ENCODE assay signal across 10 cellular contexts in genomic region chr22:24466831-24467249, GRCh38. TPM values are rescaled to one million over a fixed set of nuclear protein-coding genes. Genes with fewer than 3 reads are reported as not detected.
DNase-seq lines count a peak whose midpoint lies in the region; ATAC-seq, FAIRE-seq and TF ChIP-seq lines count a peak whose summit lies in the region.
"Had no signal": no experiment of that assay in that cellular context is flagged by ENCODE, and none has a peak within 500 bp of the region (broad histone marks: within the 10 kb centered on the region; RNA-seq: fewer than 3 reads in every experiment).

No MANE protein-coding gene starts in this region.

- H3K4me2 ChIP-seq in mesenchymal stem cell (ENCODE audit: low read length, poor library complexity, severe bottlenecking), result peak overlapping the region; percentile 51

- no peak overlapping the region for H3K9ac ChIP-seq in mesenchymal stem cell (ENCODE audit: low read length)

- H2AFZ ChIP-seq in mesenchymal stem cell (ENCODE audit: low read depth, low read length), result no peak overlapping the region

- H3K4me3 ChIP-seq in mesenchymal stem cell (ENCODE audit: insufficient read depth in 1 of 2, low read depth in 1 of 2, low read length in 2 of 2), result peak overlapping the region in 1 of 2 experiments; percentile 1

- no peaks in the 10 kb centered on the region for H3K79me1 ChIP-seq in mesenchymal stem cell (replicated peaks; ENCODE audit: low read length, poor library complexity, severe bottlenecking)

- no peaks in the 10 kb centered on the region for H3K36me3 ChIP-seq in mesenchymal stem cell (ENCODE audit: control insufficient read depth in 1 of 2, insufficient read depth in 2 of 2, low read depth in 1 of 2, low read length in 2 of 2)

- no peaks in the 10 kb centered on the region for H3K27me3 ChIP-seq in mesenchymal stem cell (ENCODE audit: control insufficient read depth in 1 of 2, insufficient read depth in 1 of 2, low read length in 2 of 2)

- no peak overlapping the region for H4K91ac ChIP-seq in mesenchymal stem cell (ENCODE audit: low read length)

- H2BK5ac ChIP-seq in mesenchymal stem cell (ENCODE audit: low read depth, low read length, poor library complexity, severe bottlenecking), result no peak overlapping the region

- H3K27ac ChIP-seq in caudate nucleus (ENCODE audit: low read depth, low read length), result peak overlapping the region; percentile 60
- H3K27ac ChIP-seq in mesenchymal stem cell (ENCODE audit: low read length, poor library complexity, severe bottlenecking), result peak overlapping the region; percentile 7

- H2BK15ac ChIP-seq in mesenchymal stem cell (ENCODE audit: low read depth, poor library complexity, severe bottlenecking), result no peak overlapping the region

- H3K9me3 Mint-ChIP-seq in activated CD4-positive, alpha-beta memory T cell treated with anti-CD3 and anti-CD28 coated beads for 36 hours, result no peaks in the 10 kb centered on the region

- no peak for FAIRE-seq in GM12892 (lab: Jason Lieb, UNC)
- FAIRE-seq: TTC549 had no signal

- CTCF ChIA-PET in activated CD4-positive, alpha-beta memory T cell treated with anti-CD3 and anti-CD28 coated beads for 36 hours (lab: Charles Lee), result no interaction called here

- H3K4me3 Mint-ChIP-seq in activated CD4-positive, alpha-beta memory T cell treated with anti-CD3 and anti-CD28 coated beads for 36 hours, result no peak overlapping the region

- H3K27ac Mint-ChIP-seq in activated CD4-positive, alpha-beta memory T cell treated with anti-CD3 and anti-CD28 coated beads for 36 hours, result no peak overlapping the region

- H2BK12ac ChIP-seq in mesenchymal stem cell (ENCODE audit: low read length in 2 of 2), result peak overlapping the region in 1 of 2 experiments; percentile 6

- no peaks in the 10 kb centered on the region for H3K36me3 Mint-ChIP-seq in activated CD4-positive, alpha-beta memory T cell treated with anti-CD3 and anti-CD28 coated beads for 36 hours

- H3K4ac ChIP-seq in mesenchymal stem cell (ENCODE audit: low read depth in 1 of 2, low read length in 2 of 2), result no peak overlapping the region

- no peak overlapping the region for H4K8ac ChIP-seq in mesenchymal stem cell (ENCODE audit: low read length)

- peak overlapping the region in 1 of 2 experiments; percentile 75 for H3K18ac ChIP-seq in mesenchymal stem cell (ENCODE audit: low read depth in 1 of 2, low read length in 2 of 2)

- no peak overlapping the region for H3K23ac ChIP-seq in mesenchymal stem cell (ENCODE audit: low read length in 2 of 2)

- peak; percentile 65 for DNase-seq in AG08395 (ENCODE audit: low spot score)
- peak; percentile 72 for DNase-seq in M059J (ENCODE audit: low read depth)
- DNase-seq in caudate nucleus (lab: John Stamatoyannopoulos, UW), result no peak
- peak; percentile 81 for DNase-seq in mesenchymal stem cell
- no peak for DNase-seq in GM12892 (ENCODE audit: insufficient read length)
- no peak for DNase-seq in activated CD4-positive, alpha-beta memory T cell treated with anti-CD3 and anti-CD28 coated beads for 36 hours
- DNase-seq: glutamatergic neuron had no signal

- WGBS in mesenchymal stem cell, result 0% methylated on average over 1 of the region's 1 CpG

- no peak for TF ChIP-seq POLR2A in GM12892 (IDR thresholded peaks at IDR 0.05; ENCODE audit: low read depth, low read length)

- intact Hi-C loops in activated CD4-positive, alpha-beta memory T cell treated with anti-CD3 and anti-CD28 coated beads for 36 hours (cut with micrococcal nuclease), result no loop called here

- no peak overlapping the region for H3K14ac ChIP-seq in mesenchymal stem cell (ENCODE audit: low read length in 2 of 2)

- ATAC-seq in GM19467 (IDR thresholded peaks at IDR 0.05; ENCODE audit: unreplicated experiment), result no peak
- ATAC-seq in GM21825 (IDR thresholded peaks at IDR 0.05; ENCODE audit: unreplicated experiment), result no peak

- POLR2A ChIA-PET in activated CD4-positive, alpha-beta memory T cell treated with anti-CD3 and anti-CD28 coated beads for 36 hours (lab: Charles Lee), result no interaction called here

- H3K4me1 ChIP-seq in mesenchymal stem cell (ENCODE audit: control insufficient read depth, insufficient read depth, low read depth, low read length), result peaks cover 8% of the 10 kb centered on the region

- no peaks in the 10 kb centered on the region for H3K27me3 Mint-ChIP-seq in activated CD4-positive, alpha-beta memory T cell treated with anti-CD3 and anti-CD28 coated beads for 36 hours

- H3K9me3 ChIP-seq in mesenchymal stem cell (ENCODE audit: control insufficient read depth, low read length), result no peaks in the 10 kb centered on the region

- peak overlapping the region; percentile 45 for H2AK5ac ChIP-seq in mesenchymal stem cell (ENCODE audit: low read length, severe bottlenecking)

- H2BK120ac ChIP-seq in mesenchymal stem cell (ENCODE audit: low read depth, low read length), result no peak overlapping the region

- peaks cover 6% of the 10 kb centered on the region for H3K4me1 Mint-ChIP-seq in activated CD4-positive, alpha-beta memory T cell treated with anti-CD3 and anti-CD28 coated beads for 36 hours (ENCODE audit: low read depth)

RNA-seq across cellular contexts. Expression of gene UPB1, which starts 28.3 kb away (rescaled TPM):
- 0.05 and 0.47 TPM in 2 replicates for total RNA-seq in M059J (2014; rRNA removed; shearing (Covaris generic))
- polyA plus RNA-seq in mesenchymal stem cell (2013, experiment 1 of 2), result 0.06 TPM
- 0.04 TPM for polyA plus RNA-seq in mesenchymal stem cell (2013, experiment 2 of 2)
- polyA plus RNA-seq in GM12892 (2012; ENCODE audit: missing spikeins), result 7.3 TPM
- under 1 TPM; 0.19 to 0.31 TPM for total RNA-seq in activated CD4-positive, alpha-beta memory T cell treated with anti-CD3 and anti-CD28 coated beads for 36 hours

RNA-seq across cellular contexts. Expression of gene ADORA2A, which starts 39.4 kb away (rescaled TPM):
- total RNA-seq in M059J (2014; rRNA removed; shearing (Covaris generic)), result 2.7 and 5.2 TPM in 2 replicates
- 1.0 TPM for polyA plus RNA-seq in mesenchymal stem cell (2013, experiment 1 of 2)
- polyA plus RNA-seq in mesenchymal stem cell (2013, experiment 2 of 2), result 1.1 TPM
- 14.3 TPM for polyA plus RNA-seq in GM12892 (2012; ENCODE audit: missing spikeins)
- total RNA-seq in activated CD4-positive, alpha-beta memory T cell treated with anti-CD3 and anti-CD28 coated beads for 36 hours, result 10 to 100 TPM; 30.5 to 33.0 TPM

Comparison
In these comparisons a context has a peak if more than half of its experiments do, and no peak if none do; other contexts are left out.
1. DNase-seq: peak in AG08395 (single experiment), M059J (single experiment) and mesenchymal stem cell (single experiment); none in caudate nucleus (0 of 61), GM12892 (single experiment) and activated CD4-positive, alpha-beta memory T cell treated with anti-CD3 and anti-CD28 coated beads for 36 hours (single experiment).